Comparison of ENCODE assay signal across 17 cellular contexts in genomic region chr14:90458536-90458935, GRCh38.
"Had no signal": no experiment of that assay in that cellular context is flagged by ENCODE, and none has a peak within 500 bp of the region (broad histone marks: within the 10 kb centered on the region; RNA-seq: fewer than 3 reads in every experiment).

No MANE protein-coding gene starts in this region.

- H3K27ac ChIP-seq: cardiac muscle cell, SK-N-MC, WERI-Rb-1 had no signal

- DNase-seq: activated CD4-positive, alpha-beta memory T cell treated with anti-CD3 and anti-CD28 coated beads, Interleukin-2, amount 10 ng/mL, durations not matched to agents 7 days and 5 days; activated CD4-positive, alpha-beta T cell treated with anti-CD3 and anti-CD28 coated beads for 36 hours; activated CD4-positive, alpha-beta T cell treated with anti-CD3 and anti-CD28 coated beads, Interleukin-2, amount 50 U/mL, for 1 hour; activated gamma-delta T cell; activated naive CD4-positive, alpha-beta T cell treated with anti-CD3 and anti-CD28 coated beads for 36 hours; activated T-cell treated with anti-CD3 and anti-CD28 coated beads for 4 hours; activated T-cell treated with anti-CD3 and anti-CD28 coated beads, Interleukin-2, amount 50 U/mL, for 48 hours; amygdala; KBM-7; MM.1S; NCI-H187; T-helper 1 cell; WERI-Rb-1 had no signal

- ATAC-seq: activated CD4-positive, alpha-beta T cell treated with anti-CD3 and anti-CD28 coated beads for 36 hours; activated T-helper 17 cell treated with anti-CD3 and anti-CD28 coated beads, Interleukin-2, amount 50 U/mL, for 72 hours; Right ventricle myocardium inferior had no signal

- H3K4me3 ChIP-seq: cardiac muscle cell, SK-N-MC had no signal

- H3K36me3 ChIP-seq: cardiac muscle cell, WERI-Rb-1 had no signal

- H3K27me3 ChIP-seq: cardiac muscle cell had no signal
